In the genomic region with DNA sequence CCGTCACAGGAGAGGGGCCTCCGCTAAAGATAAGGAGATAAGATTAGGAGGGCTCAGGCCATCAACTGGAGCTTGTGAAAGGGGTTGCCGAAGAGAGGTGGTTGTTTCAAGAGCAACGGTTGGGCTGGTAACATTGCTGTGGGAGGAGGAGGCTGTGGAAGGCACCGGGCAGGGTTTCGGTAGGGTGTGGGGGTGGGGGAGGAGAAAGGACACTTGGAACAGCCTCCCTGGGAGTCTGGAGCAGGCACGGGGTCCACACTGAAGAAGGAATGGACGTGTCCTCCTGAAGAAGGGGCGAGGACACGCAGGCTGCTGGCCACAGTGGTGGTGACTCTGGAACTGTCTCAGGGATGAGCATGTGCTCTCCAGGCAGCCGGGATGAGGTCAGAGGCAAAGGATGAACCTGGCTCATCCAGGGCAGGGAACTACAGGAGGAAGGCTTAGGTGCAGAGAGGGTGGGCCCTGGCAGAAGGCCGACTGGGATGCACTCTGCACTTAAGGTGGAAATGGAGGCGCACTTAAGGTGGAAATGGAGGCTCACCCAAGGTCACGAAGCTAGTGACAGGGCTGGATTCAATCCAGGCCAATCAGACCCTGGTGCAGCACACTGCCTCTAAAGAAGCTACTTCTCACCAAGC, we compare ENCODE assay signal across 21 cellular contexts. TPM values are rescaled to one million over a fixed set of nuclear protein-coding genes. Genes with fewer than 3 reads are reported as not detected.
"Had no signal": no experiment of that assay in that cellular context is flagged by ENCODE, and none has a peak within 500 bp of the region (broad histone marks: within the 10 kb centered on the region; RNA-seq: fewer than 3 reads in every experiment).

No MANE protein-coding gene starts in this region.

- DNase-seq: activated CD4-positive, alpha-beta T cell treated with anti-CD3 and anti-CD28 coated beads, Interleukin-2, amount 50 U/mL, for 48 hours; activated CD4-positive, CD25-positive, alpha-beta regulatory T cell treated with anti-CD3 and anti-CD28 coated beads, Interleukin-2, amount 50 U/mL, for 72 hours; activated CD8-positive, alpha-beta memory T cell treated with anti-CD3 and anti-CD28 coated beads, Interleukin-2, amount 10 ng/mL, durations not matched to agents 7 days and 5 days; activated effector memory CD4-positive, alpha-beta T cell treated with anti-CD3 and anti-CD28 coated beads, Interleukin-2, amount 50 U/mL, for 16 hours; activated T-cell treated with anti-CD3 and anti-CD28 coated beads, Interleukin-2, amount 50 U/mL, for 4 hours; dermis blood vessel endothelial cell; glutamatergic neuron; mammary epithelial cell; occipital lobe; right cardiac atrium; stimulated activated CD4-positive, alpha-beta T cell treated with anti-CD3 and anti-CD28 coated beads, Interleukin-1b, Interleukin-23, amount 100 ng/mL, for 48 hours; transverse colon had no signal

- ATAC-seq: activated CD8-positive, alpha-beta memory T cell treated with anti-CD3 and anti-CD28 coated beads, Interleukin-2, amount 10 ng/mL, durations not matched to agents 7 days and 5 days; activated naive CD4-positive, alpha-beta T cell treated with anti-CD3 and anti-CD28 coated beads, Interleukin-2, amount 50 U/mL, for 72 hours; activated T-cell treated with anti-CD3 and anti-CD28 coated beads, Interleukin-2, amount 50 U/mL, for 4 hours; right cardiac atrium; stimulated activated memory B cell treated with anti-CD40 and anti-IgM and Interleukin-4, amounts not matched to agents 10 μg/mL and 1 μg/mL and 100 μg/mL, for 72 hours had no signal

- H3K27ac Mint-ChIP-seq: activated CD8-positive, alpha-beta memory T cell treated with anti-CD3 and anti-CD28 coated beads, Interleukin-2, amount 10 ng/mL, durations not matched to agents 7 days and 5 days; activated naive CD4-positive, alpha-beta T cell treated with anti-CD3 and anti-CD28 coated beads, Interleukin-2, amount 50 U/mL, for 72 hours; natural killer cell treated with Interleukin-12 subunit alpha and Interleukin-12 subunit beta and Interleukin-15 and Interleukin-18, amount 100 ng/mL, for 72 hours; progenitor cell of endocrine pancreas; stimulated activated memory B cell treated with anti-CD40 and anti-IgM and Interleukin-4, amounts not matched to agents 10 μg/mL and 1 μg/mL and 100 μg/mL, for 72 hours had no signal

- H3K9me3 Mint-ChIP-seq: activated naive CD4-positive, alpha-beta T cell treated with anti-CD3 and anti-CD28 coated beads, Interleukin-2, amount 50 U/mL, for 72 hours; activated T-cell treated with anti-CD3 and anti-CD28 coated beads, Interleukin-2, amount 50 U/mL, for 4 hours; natural killer cell treated with Interleukin-12 subunit alpha and Interleukin-12 subunit beta and Interleukin-15 and Interleukin-18, amount 100 ng/mL, for 72 hours; stimulated activated memory B cell treated with anti-CD40 and anti-IgM and Interleukin-4, amounts not matched to agents 10 μg/mL and 1 μg/mL and 100 μg/mL, for 72 hours had no signal

- H3K36me3 Mint-ChIP-seq: activated CD8-positive, alpha-beta memory T cell treated with anti-CD3 and anti-CD28 coated beads, Interleukin-2, amount 10 ng/mL, durations not matched to agents 7 days and 5 days; activated naive CD4-positive, alpha-beta T cell treated with anti-CD3 and anti-CD28 coated beads, Interleukin-2, amount 50 U/mL, for 72 hours; natural killer cell treated with Interleukin-12 subunit alpha and Interleukin-12 subunit beta and Interleukin-15 and Interleukin-18, amount 100 ng/mL, for 72 hours; stimulated activated memory B cell treated with anti-CD40 and anti-IgM and Interleukin-4, amounts not matched to agents 10 μg/mL and 1 μg/mL and 100 μg/mL, for 72 hours had no signal

- H3K4me3 Mint-ChIP-seq: activated CD8-positive, alpha-beta memory T cell treated with anti-CD3 and anti-CD28 coated beads, Interleukin-2, amount 10 ng/mL, durations not matched to agents 7 days and 5 days; activated T-cell treated with anti-CD3 and anti-CD28 coated beads, Interleukin-2, amount 50 U/mL, for 4 hours; natural killer cell treated with Interleukin-12 subunit alpha and Interleukin-12 subunit beta and Interleukin-15 and Interleukin-18, amount 100 ng/mL, for 72 hours; stimulated activated memory B cell treated with anti-CD40 and anti-IgM and Interleukin-4, amounts not matched to agents 10 μg/mL and 1 μg/mL and 100 μg/mL, for 72 hours had no signal

- H3K4me1 Mint-ChIP-seq: activated CD8-positive, alpha-beta memory T cell treated with anti-CD3 and anti-CD28 coated beads, Interleukin-2, amount 10 ng/mL, durations not matched to agents 7 days and 5 days had no signal

RNA-seq across cellular contexts. Expression of a gene that starts 1.1 kb away (rescaled TPM):
- total RNA-seq: activated CD8-positive, alpha-beta memory T cell treated with anti-CD3 and anti-CD28 coated beads, Interleukin-2, amount 10 ng/mL, durations not matched to agents 7 days and 5 days; activated naive CD4-positive, alpha-beta T cell treated with anti-CD3 and anti-CD28 coated beads, Interleukin-2, amount 50 U/mL, for 72 hours; activated T-cell treated with anti-CD3 and anti-CD28 coated beads, Interleukin-2, amount 50 U/mL, for 4 hours; dermis blood vessel endothelial cell; esophagus mucosa; fibroblast of villous mesenchyme; mammary epithelial cell; natural killer cell treated with Interleukin-12 subunit alpha and Interleukin-12 subunit beta and Interleukin-15 and Interleukin-18, amount 100 ng/mL, for 72 hours; occipital lobe; progenitor cell of endocrine pancreas; right cardiac atrium; subcutaneous adipose tissue; T-helper 2 cell treated with Interferon-gamma antibody and Interleukin-4, amounts not matched to agents 100 ng/mL and 5 ng/mL, for 36 hours; transverse colon had no signal

RNA-seq across cellular contexts. Expression of a gene that starts 24.6 kb away (rescaled TPM):
- total RNA-seq: activated CD8-positive, alpha-beta memory T cell treated with anti-CD3 and anti-CD28 coated beads, Interleukin-2, amount 10 ng/mL, durations not matched to agents 7 days and 5 days; activated naive CD4-positive, alpha-beta T cell treated with anti-CD3 and anti-CD28 coated beads, Interleukin-2, amount 50 U/mL, for 72 hours; activated T-cell treated with anti-CD3 and anti-CD28 coated beads, Interleukin-2, amount 50 U/mL, for 4 hours; cerebellum; dermis blood vessel endothelial cell; esophagus mucosa; fibroblast of villous mesenchyme; mammary epithelial cell; natural killer cell treated with Interleukin-12 subunit alpha and Interleukin-12 subunit beta and Interleukin-15 and Interleukin-18, amount 100 ng/mL, for 72 hours; occipital lobe; progenitor cell of endocrine pancreas; right cardiac atrium; subcutaneous adipose tissue; T-helper 2 cell treated with Interferon-gamma antibody and Interleukin-4, amounts not matched to agents 100 ng/mL and 5 ng/mL, for 36 hours; transverse colon had no signal

RNA-seq across cellular contexts. Expression of a gene that starts 43.2 kb away (rescaled TPM):
- total RNA-seq: dermis blood vessel endothelial cell, esophagus mucosa, fibroblast of villous mesenchyme, mammary epithelial cell, progenitor cell of endocrine pancreas, right cardiac atrium, subcutaneous adipose tissue, transverse colon had no signal

RNA-seq across cellular contexts. Expression of a gene that starts 47.0 kb away (rescaled TPM):
- total RNA-seq: activated CD8-positive, alpha-beta memory T cell treated with anti-CD3 and anti-CD28 coated beads, Interleukin-2, amount 10 ng/mL, durations not matched to agents 7 days and 5 days; cerebellum; fibroblast of villous mesenchyme; mammary epithelial cell; natural killer cell treated with Interleukin-12 subunit alpha and Interleukin-12 subunit beta and Interleukin-15 and Interleukin-18, amount 100 ng/mL, for 72 hours; occipital lobe; progenitor cell of endocrine pancreas; right cardiac atrium; subcutaneous adipose tissue; T-helper 2 cell treated with Interferon-gamma antibody and Interleukin-4, amounts not matched to agents 100 ng/mL and 5 ng/mL, for 36 hours; transverse colon had no signal
